Comparison of ENCODE assay signal across 15 cellular contexts in the genomic region with DNA sequence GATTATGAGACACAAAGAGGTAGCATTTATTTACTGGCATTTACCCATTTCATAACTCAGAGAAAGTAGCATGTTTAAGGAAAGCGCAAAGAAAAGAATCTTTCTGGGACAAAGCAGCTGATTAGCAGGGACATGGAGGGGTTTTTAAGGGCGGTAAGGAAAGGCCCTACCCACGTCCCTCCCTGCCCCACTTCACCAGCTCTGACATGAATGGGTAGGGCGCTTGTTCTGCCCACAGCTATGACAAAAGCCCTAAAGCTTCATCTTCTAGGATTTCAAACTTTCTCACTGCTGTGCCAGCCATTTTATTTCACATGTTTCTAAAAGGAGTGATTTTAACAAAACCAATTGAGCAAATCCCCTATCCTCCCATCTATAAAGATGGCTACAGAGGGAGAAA.
DNase-seq lines count a peak whose midpoint lies in the region; ATAC-seq and TF ChIP-seq lines count a peak whose summit lies in the region.
"Had no signal": no experiment of that assay in that cellular context is flagged by ENCODE, and none has a peak within 500 bp of the region (broad histone marks: within the 10 kb centered on the region; RNA-seq: fewer than 3 reads in every experiment).

No MANE protein-coding gene starts in this region.

- H3K9me3 ChIP-seq in Panc1 (ENCODE audit: control insufficient read depth, insufficient read depth, low read depth, low read length) = no peaks in the 10 kb centered on the region; the same call in 1 of the 2 replicates
- H3K9me3 ChIP-seq: A549, BE2C, Caco-2, HAP-1 had no signal

- peak overlapping the region; percentile 57; the same call in 1 of the 2 replicates for H3K27ac ChIP-seq in Panc1 (ENCODE audit: low read length)
- peak overlapping the region; percentile 92 for H3K27ac ChIP-seq in epithelial cell of prostate
- H3K27ac ChIP-seq in foreskin keratinocyte = peak overlapping the region; percentile 81
- H3K27ac ChIP-seq: A549, HL-60 had no signal

- no peaks in the 10 kb centered on the region for H3K36me3 ChIP-seq in Panc1 (ENCODE audit: control insufficient read depth, insufficient read depth, low read length)
- H3K36me3 ChIP-seq: BE2C, HAP-1 had no signal

- TF ChIP-seq CTCF in Panc1 (IDR thresholded peaks at IDR 0.05) (no peak), foreskin keratinocyte (conservative IDR thresholded peaks at IDR 0.05) (no peak)

- intact Hi-C loops in Panc1 (cut with micrococcal nuclease; ENCODE audit: unreplicated experiment) = no loop called here

- ATAC-seq in Panc1 (no peak), foreskin keratinocyte (peak; percentile 22), HG03175 (IDR thresholded peaks at IDR 0.05; ENCODE audit: unreplicated experiment) (no peak), HG03442 (IDR thresholded peaks at IDR 0.05; ENCODE audit: unreplicated experiment) (no peak), GM18520 (IDR thresholded peaks at IDR 0.05; ENCODE audit: unreplicated experiment) (no peak)
- ATAC-seq: A549 had no signal

- DNase-seq in Panc1 (ENCODE audit: low read depth, low spot score) (no peak), epithelial cell of prostate (ENCODE audit: low read depth, low spot score) (peak; percentile 39), foreskin keratinocyte (no peak), HUDEP-2 (lab: John Stamatoyannopoulos, UW; ENCODE audit: unreplicated experiment in 76 of 76) (no peak)
- DNase-seq: BE2C; Caco-2; CD8-positive, alpha-beta memory T cell; GF-D8; IMR-90 had no signal

- H3K27me3 ChIP-seq in Panc1 (ENCODE audit: control insufficient read depth, insufficient read depth, low read length) = no peaks in the 10 kb centered on the region
- H3K27me3 ChIP-seq in foreskin keratinocyte = no peaks in the 10 kb centered on the region
- H3K27me3 ChIP-seq: BE2C had no signal

- no peaks in the 10 kb centered on the region; the same call in 1 of the 2 replicates for H3K4me1 ChIP-seq in Panc1 (ENCODE audit: control insufficient read depth, insufficient read depth, low read length)
- peaks cover 22% of the 10 kb centered on the region for H3K4me1 ChIP-seq in foreskin keratinocyte
- H3K4me1 ChIP-seq: A549, BE2C, Caco-2, HAP-1 had no signal

- CTCF ChIA-PET in Panc1 (lab: Charles Lee) = interaction anchor here (0.7 kb wide), 1 partner anchor 1137 kb away, joined by 3 read pairs; no protein-coding TSS in a partner anchor

- POLR2A ChIA-PET in Panc1 (lab: Charles Lee) = no interaction called here

- in situ Hi-C loops in Panc1 (cut with HindIII; ENCODE audit: low pct_unique_long_range_greater_than_20kb, low sequenced_read_pairs) = no loop called here

- BruUV-seq in Panc1 (replicated peaks; lab: Mats Ljungman, UMichigan) = no TSS peak

- no peak overlapping the region for H3K4me3 ChIP-seq in Panc1 (ENCODE audit: low read depth in 2 of 2, low read length in 2 of 2)
- H3K4me3 ChIP-seq: A549, HAP-1 had no signal
